In genomic region chr10:6565588-6565987, GRCh38 we compare ENCODE assay signal across 20 cellular contexts. TPM values are rescaled to one million over a fixed set of nuclear protein-coding genes. Genes with fewer than 3 reads are reported as not detected.
DNase-seq lines count a peak whose midpoint lies in the region; ATAC-seq and TF ChIP-seq lines count a peak whose summit lies in the region.
"Had no signal": no experiment of that assay in that cellular context is flagged by ENCODE, and none has a peak within 500 bp of the region (broad histone marks: within the 10 kb centered on the region; RNA-seq: fewer than 3 reads in every experiment).

No MANE protein-coding gene starts in this region.

- no peak overlapping the region for H2BK5ac ChIP-seq in mesenchymal stem cell (ENCODE audit: low read depth, low read length, poor library complexity, severe bottlenecking)

- no peak overlapping the region for H3K23ac ChIP-seq in mesenchymal stem cell (ENCODE audit: low read length in 2 of 2)

- no peaks in the 10 kb centered on the region for H3K36me3 ChIP-seq in mesenchymal stem cell (ENCODE audit: control insufficient read depth in 1 of 2, insufficient read depth in 2 of 2, low read depth in 1 of 2, low read length in 2 of 2)
- H3K36me3 ChIP-seq: BE2C, HAP-1, Peyer's patch, SJCRH30 had no signal

- no peak overlapping the region for H3K14ac ChIP-seq in mesenchymal stem cell (ENCODE audit: low read length in 2 of 2)

- no peak overlapping the region for H4K91ac ChIP-seq in mesenchymal stem cell (ENCODE audit: low read length)

- no peak overlapping the region for H2BK15ac ChIP-seq in mesenchymal stem cell (ENCODE audit: low read depth, poor library complexity, severe bottlenecking)

- H3K4me1 ChIP-seq in mesenchymal stem cell (ENCODE audit: control insufficient read depth, insufficient read depth, low read depth, low read length) = no peaks in the 10 kb centered on the region
- H3K4me1 ChIP-seq: A549, BE2C, SJCRH30 had no signal

- 57% methylated on average over 3 of the region's 4 CpGs for WGBS in mesenchymal stem cell

- no peak for ATAC-seq in natural killer cell
- ATAC-seq in natural killer cell treated with Interleukin-12 subunit alpha and Interleukin-12 subunit beta and Interleukin-15 and Interleukin-18, amount 100 ng/mL, for 72 hours = no peak
- no peak for ATAC-seq in T-helper 17 cell
- ATAC-seq in GM18909 (IDR thresholded peaks at IDR 0.05; ENCODE audit: poor library complexity, unreplicated experiment) = no peak
- ATAC-seq: A549, GM23338 had no signal

- no peak overlapping the region for H3K4me3 ChIP-seq in mesenchymal stem cell (ENCODE audit: insufficient read depth in 1 of 2, low read depth in 1 of 2, low read length in 2 of 2)
- H3K4me3 ChIP-seq: A549, GM23338, HAP-1, Peyer's patch, SJCRH30 had no signal

- H3K9me3 ChIP-seq in T-helper 17 cell (ENCODE audit: control insufficient read depth, low read length, poor library complexity, severe bottlenecking) (no peaks in the 10 kb centered on the region), mesenchymal stem cell (ENCODE audit: control insufficient read depth, low read length) (no peaks in the 10 kb centered on the region)
- H3K9me3 ChIP-seq: A549, BE2C, HAP-1, Peyer's patch, SJCRH30 had no signal

- H2AFZ ChIP-seq in mesenchymal stem cell (ENCODE audit: low read depth, low read length) = no peak overlapping the region
- H2AFZ ChIP-seq: GM23338 had no signal

- no peak overlapping the region for H3K4me2 ChIP-seq in mesenchymal stem cell (ENCODE audit: low read length, poor library complexity, severe bottlenecking)
- H3K4me2 ChIP-seq: A549, GM23338 had no signal

- H3K27me3 Mint-ChIP-seq in natural killer cell (ENCODE audit: low read depth in 2 of 2) (no peaks in the 10 kb centered on the region), T-helper 17 cell (no peaks in the 10 kb centered on the region), mesothelial cell of epicardium (ENCODE audit: low read depth) (peaks cover 2% of the 10 kb centered on the region)
- no peaks in the 10 kb centered on the region for H3K27me3 Mint-ChIP-seq in natural killer cell treated with Interleukin-12 subunit alpha and Interleukin-12 subunit beta and Interleukin-15 and Interleukin-18, amount 100 ng/mL, for 72 hours
- H3K27me3 Mint-ChIP-seq: CD8-positive, alpha-beta memory T cell had no signal

- H3K79me1 ChIP-seq in mesenchymal stem cell (replicated peaks; ENCODE audit: low read length, poor library complexity, severe bottlenecking) = no peaks in the 10 kb centered on the region

- H3K27ac Mint-ChIP-seq in natural killer cell (peak overlapping the region; percentile 84 to 95), T-helper 17 cell (peak overlapping the region; percentile 96), mesothelial cell of epicardium (no peak overlapping the region)
- H3K27ac Mint-ChIP-seq in natural killer cell treated with Interleukin-12 subunit alpha and Interleukin-12 subunit beta and Interleukin-15 and Interleukin-18, amount 100 ng/mL, for 72 hours = peak overlapping the region in 1 of 2 donors; percentile 90
- H3K27ac Mint-ChIP-seq: GM23338 had no signal

- DNase-seq in natural killer cell (no peak), T-helper 17 cell (no peak), mesenchymal stem cell (peak; percentile 24), mesothelial cell of epicardium (ENCODE audit: low spot score in 2 of 2, unreplicated experiment in 2 of 2) (no peak), retina (no peak)
- DNase-seq in natural killer cell treated with Interleukin-12 subunit alpha and Interleukin-12 subunit beta and Interleukin-15 and Interleukin-18, amount 100 ng/mL, for 72 hours (ENCODE audit: low spot score) = no peak
- DNase-seq: BE2C; Calu3; CD8-positive, alpha-beta memory T cell; KBM-7; NCI-H1092; NCI-H1436; NCI-H187 treated with DMSO at 0.1 percent for 48 hours; NCI-H748 treated with DMSO at 0.1 percent for 48 hours; Peyer's patch; SJCRH30 had no signal

- peaks cover 81 to 84% of the 10 kb centered on the region in 2 donors for H3K4me1 Mint-ChIP-seq in natural killer cell
- H3K4me1 Mint-ChIP-seq in natural killer cell treated with Interleukin-12 subunit alpha and Interleukin-12 subunit beta and Interleukin-15 and Interleukin-18, amount 100 ng/mL, for 72 hours (ENCODE audit: low read depth in 2 of 2) = peaks cover 62 to 73% of the 10 kb centered on the region in 2 donors
- H3K4me1 Mint-ChIP-seq in T-helper 17 cell = peaks cover 67% of the 10 kb centered on the region
- no peaks in the 10 kb centered on the region for H3K4me1 Mint-ChIP-seq in mesothelial cell of epicardium

- no peak overlapping the region for H3K27ac ChIP-seq in mesenchymal stem cell (ENCODE audit: low read length, poor library complexity, severe bottlenecking)
- H3K27ac ChIP-seq: A549, Peyer's patch, SJCRH30 had no signal

- H3K18ac ChIP-seq in mesenchymal stem cell (ENCODE audit: low read depth in 1 of 2, low read length in 2 of 2) = no peak overlapping the region

- peaks cover 12 to 57% of the 10 kb centered on the region in 2 experiments for H3K27me3 ChIP-seq in mesenchymal stem cell (ENCODE audit: control insufficient read depth in 1 of 2, insufficient read depth in 1 of 2, low read length in 2 of 2)
- H3K27me3 ChIP-seq: Peyer's patch, SJCRH30 had no signal

- TF ChIP-seq CTCF in natural killer cell (IDR thresholded peaks at IDR 0.05) = no peak
- TF ChIP-seq CTCF in mesothelial cell of epicardium (IDR thresholded peaks at IDR 0.05; ENCODE audit: unreplicated experiment) = no peak

- H4K8ac ChIP-seq in mesenchymal stem cell (ENCODE audit: low read length) = no peak overlapping the region

- no peak overlapping the region for H3K4me3 Mint-ChIP-seq in natural killer cell
- H3K4me3 Mint-ChIP-seq in natural killer cell treated with Interleukin-12 subunit alpha and Interleukin-12 subunit beta and Interleukin-15 and Interleukin-18, amount 100 ng/mL, for 72 hours = no peak overlapping the region
- H3K4me3 Mint-ChIP-seq in T-helper 17 cell = no peak overlapping the region
- H3K4me3 Mint-ChIP-seq in mesothelial cell of epicardium = no peak overlapping the region
- H3K4me3 Mint-ChIP-seq: GM23338 had no signal

- H3K9me3 Mint-ChIP-seq in natural killer cell (no peaks in the 10 kb centered on the region), mesothelial cell of epicardium (no peaks in the 10 kb centered on the region)
- no peaks in the 10 kb centered on the region for H3K9me3 Mint-ChIP-seq in natural killer cell treated with Interleukin-12 subunit alpha and Interleukin-12 subunit beta and Interleukin-15 and Interleukin-18, amount 100 ng/mL, for 72 hours
- H3K9me3 Mint-ChIP-seq: CD8-positive, alpha-beta memory T cell; GM23338 had no signal

- H3K36me3 Mint-ChIP-seq in natural killer cell (no peaks in the 10 kb centered on the region), T-helper 17 cell (ENCODE audit: low read depth) (peaks cover 11% of the 10 kb centered on the region), mesothelial cell of epicardium (no peaks in the 10 kb centered on the region)
- H3K36me3 Mint-ChIP-seq in natural killer cell treated with Interleukin-12 subunit alpha and Interleukin-12 subunit beta and Interleukin-15 and Interleukin-18, amount 100 ng/mL, for 72 hours = peaks cover 16% of the 10 kb centered on the region

- H2BK12ac ChIP-seq in mesenchymal stem cell (ENCODE audit: low read length in 2 of 2) = no peak overlapping the region

- H2BK120ac ChIP-seq in mesenchymal stem cell (ENCODE audit: low read depth, low read length) = no peak overlapping the region

- no peak overlapping the region for H2AK5ac ChIP-seq in mesenchymal stem cell (ENCODE audit: low read length, severe bottlenecking)

- H3K4ac ChIP-seq in mesenchymal stem cell (ENCODE audit: low read depth in 1 of 2, low read length in 2 of 2) = no peak overlapping the region

- H3K9ac ChIP-seq in mesenchymal stem cell (ENCODE audit: low read length) = no peak overlapping the region

- intact Hi-C loops in natural killer cell (cut with micrococcal nuclease) = no loop called here

RNA-seq across cellular contexts. Expression of gene PRKCQ, which starts 14.5 kb away (rescaled TPM):
- total RNA-seq in natural killer cell (10 to 100 TPM; 46.5 to 69.5 (median 61.3) TPM), T-helper 17 cell (10 to 100 TPM; 66.3 to 70.0 TPM), mesothelial cell of epicardium (2.3 to 2.4 TPM (median 2.3 TPM) in 3 replicates)
- total RNA-seq in natural killer cell treated with Interleukin-12 subunit alpha and Interleukin-12 subunit beta and Interleukin-15 and Interleukin-18, amount 100 ng/mL, for 72 hours = 10 to 100 TPM; 55.3 to 79.0 TPM
- polyA plus RNA-seq in mesenchymal stem cell (2013, experiment 1 of 2) = 0.21 TPM
- 0.21 TPM for polyA plus RNA-seq in mesenchymal stem cell (2013, experiment 2 of 2)

Comparison
In these comparisons a context has a peak if more than half of its experiments do, and no peak if none do; other contexts are left out.
1. RNA of gene PRKCQ, which starts 14.5 kb away (total RNA-seq): 55.3 to 79.0 TPM in natural killer cell treated with Interleukin-12 subunit alpha and Interleukin-12 subunit beta and Interleukin-15 and Interleukin-18, amount 100 ng/mL, for 72 hours, 66.3 to 70.0 TPM in T-helper 17 cell and 46.5 to 69.5 TPM in natural killer cell; 2.3 to 2.4 TPM in mesothelial cell of epicardium; every median in the first group is over 10 times any median in the second.